ENCODE assay signal across 27 cellular contexts in genomic region chr14:98501836-98502235, GRCh38.
DNase-seq lines count a peak whose midpoint lies in the region; ATAC-seq, FAIRE-seq and TF ChIP-seq lines count a peak whose summit lies in the region.
"Had no signal": no experiment of that assay in that cellular context is flagged by ENCODE, and none has a peak within 500 bp of the region (broad histone marks: within the 10 kb centered on the region; RNA-seq: fewer than 3 reads in every experiment).

No MANE protein-coding gene starts in this region.

- H3K4me2 ChIP-seq in keratinocyte (ENCODE audit: control insufficient read depth, extremely low read depth, insufficient read depth, low read depth, low read length): peak overlapping the region; percentile 19
- H3K4me2 ChIP-seq: A549 had no signal

- no peak overlapping the region for H3K27ac Mint-ChIP-seq in naive thymus-derived CD8-positive, alpha-beta T cell
- no peak overlapping the region for H3K27ac Mint-ChIP-seq in CD8-positive, alpha-beta T cell

- in situ Hi-C loops in astrocyte of the spinal cord (cut with HindIII; ENCODE audit: low sequenced_read_pairs): no loop called here

- H3K9ac ChIP-seq in keratinocyte (ENCODE audit: control insufficient read depth, extremely low read depth, insufficient read depth, low read length): peak overlapping the region; percentile 26

- no peaks in the 10 kb centered on the region for H4K20me1 ChIP-seq in keratinocyte (ENCODE audit: control insufficient read depth, extremely low read depth, insufficient read depth, low read length)

- H3K9me1 ChIP-seq in keratinocyte (ENCODE audit: control insufficient read depth, extremely low read depth, insufficient read depth, low read length): no peaks in the 10 kb centered on the region

- no peak for ATAC-seq in naive thymus-derived CD8-positive, alpha-beta T cell
- no peak for ATAC-seq in CD8-positive, alpha-beta T cell
- ATAC-seq: A549, K562, PC-3 had no signal

- FAIRE-seq in keratinocyte (lab: Jason Lieb, UNC): no peak
- FAIRE-seq: A549, GM12891, GM19239, HTR-8/SVneo, K562 had no signal

- no peaks in the 10 kb centered on the region for H3K9me3 Mint-ChIP-seq in naive thymus-derived CD8-positive, alpha-beta T cell
- H3K9me3 Mint-ChIP-seq in CD8-positive, alpha-beta T cell: no peaks in the 10 kb centered on the region
- H3K9me3 Mint-ChIP-seq: CD4-positive, alpha-beta memory T cell had no signal

- H3K27me3 Mint-ChIP-seq in naive thymus-derived CD8-positive, alpha-beta T cell: no peaks in the 10 kb centered on the region
- H3K27me3 Mint-ChIP-seq in CD8-positive, alpha-beta T cell (ENCODE audit: low read depth): no peaks in the 10 kb centered on the region
- H3K27me3 Mint-ChIP-seq: CD4-positive, alpha-beta memory T cell had no signal

- H3K36me3 ChIP-seq in keratinocyte (ENCODE audit: control insufficient read depth in 2 of 2, extremely low read depth in 1 of 2, insufficient read depth in 2 of 2, low read length in 2 of 2): no peaks in the 10 kb centered on the region
- H3K36me3 ChIP-seq in CD8-positive, alpha-beta T cell (ENCODE audit: insufficient read depth, low read length): no peaks in the 10 kb centered on the region

- dilution Hi-C loops in keratinocyte (cut with MboI; ENCODE audit: extremely low pct_ligation_motif_present, low sequenced_read_pairs): no loop called here

- H3K4me3 Mint-ChIP-seq in naive thymus-derived CD8-positive, alpha-beta T cell: no peak overlapping the region
- no peak overlapping the region for H3K4me3 Mint-ChIP-seq in CD8-positive, alpha-beta T cell

- DNase-seq in H4 (ENCODE audit: low spot score) (peak; percentile 12), RWPE1 (ENCODE audit: low spot score) (no peak), astrocyte of the spinal cord (ENCODE audit: low read depth, low spot score) (peak; percentile 11), keratinocyte (ENCODE audit: low read depth, low spot score) (peak; percentile 28), HK-2 (ENCODE audit: unreplicated experiment) (no peak), posterior vena cava (ENCODE audit: low spot score) (no peak)
- DNase-seq in naive thymus-derived CD8-positive, alpha-beta T cell: no peak
- no peak for DNase-seq in CD8-positive, alpha-beta T cell
- DNase-seq: C1 segment of cervical spinal cord; Caco-2; CD4-positive, alpha-beta memory T cell; EL; GDM1; H7; MM.1S; NCI-H2029; NCI-H446 treated with DMSO at 0.1 percent for 48 hours; NCI-H526; NCI-H82; NK-92 treated with Interleukin-12 subunit alpha and Interleukin-12 subunit beta, amount 100 ng/mL, for 24 hours; SHP77 had no signal

- POLR2A ChIA-PET in RWPE1 (lab: Yijun Ruan, JAX; ENCODE audit: low non-redundant PET): no interaction called here
- POLR2A ChIA-PET in naive thymus-derived CD8-positive, alpha-beta T cell (lab: Charles Lee): interaction anchor here (0.9 kb wide), 1 partner anchor 19 kb away, joined by 3 read pairs; no protein-coding TSS in a partner anchor
- POLR2A ChIA-PET in CD8-positive, alpha-beta T cell (lab: Charles Lee): interaction anchor here (0.6 kb wide), 1 partner anchor 165 kb away, joined by 3 read pairs; no protein-coding TSS in a partner anchor

- H2AFZ ChIP-seq in keratinocyte (ENCODE audit: control insufficient read depth, low read length): no peak overlapping the region

- no peaks in the 10 kb centered on the region for H3K79me2 ChIP-seq in keratinocyte (ENCODE audit: control insufficient read depth, insufficient read depth, low read length)

- H3K4me1 Mint-ChIP-seq in naive thymus-derived CD8-positive, alpha-beta T cell: peaks cover 2 to 14% (median 12%) of the 10 kb centered on the region in 4 donors
- peaks cover 5% of the 10 kb centered on the region for H3K4me1 Mint-ChIP-seq in CD8-positive, alpha-beta T cell (ENCODE audit: low read depth)

- H3K9me3 ChIP-seq in keratinocyte (ENCODE audit: control insufficient read depth, low read depth, low read length): no peaks in the 10 kb centered on the region
- H3K9me3 ChIP-seq in CD8-positive, alpha-beta T cell (ENCODE audit: low read length): no peaks in the 10 kb centered on the region
- H3K9me3 ChIP-seq: A549, Caco-2 had no signal

- peaks cover 70% of the 10 kb centered on the region for H3K4me1 ChIP-seq in keratinocyte (ENCODE audit: control insufficient read depth, extremely low read depth, insufficient read depth, low read length)
- no peaks in the 10 kb centered on the region for H3K4me1 ChIP-seq in CD8-positive, alpha-beta T cell (ENCODE audit: insufficient read depth, low read length)
- H3K4me1 ChIP-seq: A549, Caco-2 had no signal

- intact Hi-C loops in posterior vena cava (cut with DNase I): no loop called here
- intact Hi-C loops in CD8-positive, alpha-beta T cell (cut with DNase I, micrococcal nuclease): no loop called here

- CTCF ChIA-PET in RWPE1 (lab: Yijun Ruan, JAX): interaction anchor here (0.6 kb wide), 1 partner anchor 182 kb away, joined by 3 read pairs; no protein-coding TSS in a partner anchor
- CTCF ChIA-PET in CD8-positive, alpha-beta T cell (lab: Charles Lee): no interaction called here

- peak overlapping the region; percentile 76 for H3K27ac ChIP-seq in RWPE1
- H3K27ac ChIP-seq in keratinocyte (ENCODE audit: control insufficient read depth, insufficient read depth, low read length): peak overlapping the region; percentile 84
- no peak overlapping the region for H3K27ac ChIP-seq in CD8-positive, alpha-beta T cell (ENCODE audit: low read depth, low read length)
- H3K27ac ChIP-seq: A549 had no signal

- H3K4me3 ChIP-seq in astrocyte of the spinal cord (ENCODE audit: low read depth, low read length) (no peak overlapping the region), keratinocyte (ENCODE audit: control insufficient read depth in 2 of 3, extremely low read depth in 1 of 3, insufficient read depth in 2 of 3, low read depth in 1 of 3, low read length in 3 of 3) (no peak overlapping the region)
- H3K4me3 ChIP-seq in CD8-positive, alpha-beta T cell (ENCODE audit: low read depth, low read length): no peak overlapping the region
- H3K4me3 ChIP-seq: A549, K562 had no signal

- H3K27me3 ChIP-seq in keratinocyte (ENCODE audit: control insufficient read depth, extremely low read depth, insufficient read depth, low read length): no peaks in the 10 kb centered on the region
- no peaks in the 10 kb centered on the region for H3K27me3 ChIP-seq in CD8-positive, alpha-beta T cell (ENCODE audit: insufficient read depth, low read length)

- no peak for TF ChIP-seq CTCF in RWPE1 (conservative IDR thresholded peaks at IDR 0.05; ENCODE audit: low read depth)
- no peak for TF ChIP-seq CTCF in astrocyte of the spinal cord (IDR thresholded peaks at IDR 0.05; ENCODE audit: low read depth, low read length)
- no peak for TF ChIP-seq CTCF in keratinocyte (optimal IDR thresholded peaks at IDR 0.05 in 1 of 3, IDR thresholded peaks at IDR 0.05 in 1 of 3, conservative IDR thresholded peaks at IDR 0.05 in 1 of 3; ENCODE audit: extremely low read depth in 1 of 3, insufficient read depth in 2 of 3, low read length in 3 of 3)
- no peak for TF ChIP-seq CTCF in CD8-positive, alpha-beta T cell (IDR thresholded peaks at IDR 0.05)

- no peaks in the 10 kb centered on the region for H3K36me3 Mint-ChIP-seq in naive thymus-derived CD8-positive, alpha-beta T cell
- H3K36me3 Mint-ChIP-seq in CD8-positive, alpha-beta T cell: no peaks in the 10 kb centered on the region
- H3K36me3 Mint-ChIP-seq: CD4-positive, alpha-beta memory T cell had no signal

Comparison
In these comparisons a context has a peak if more than half of its experiments do, and no peak if none do; other contexts are left out.
1. DNase-seq: peak in H4 (single experiment), astrocyte of the spinal cord (single experiment) and keratinocyte (single experiment); none in RWPE1 (single experiment), HK-2 (single experiment), naive thymus-derived CD8-positive, alpha-beta T cell (0 of 10), posterior vena cava (single experiment) and CD8-positive, alpha-beta T cell (0 of 7).